ENCODE assay signal across 15 cellular contexts in the genomic region with DNA sequence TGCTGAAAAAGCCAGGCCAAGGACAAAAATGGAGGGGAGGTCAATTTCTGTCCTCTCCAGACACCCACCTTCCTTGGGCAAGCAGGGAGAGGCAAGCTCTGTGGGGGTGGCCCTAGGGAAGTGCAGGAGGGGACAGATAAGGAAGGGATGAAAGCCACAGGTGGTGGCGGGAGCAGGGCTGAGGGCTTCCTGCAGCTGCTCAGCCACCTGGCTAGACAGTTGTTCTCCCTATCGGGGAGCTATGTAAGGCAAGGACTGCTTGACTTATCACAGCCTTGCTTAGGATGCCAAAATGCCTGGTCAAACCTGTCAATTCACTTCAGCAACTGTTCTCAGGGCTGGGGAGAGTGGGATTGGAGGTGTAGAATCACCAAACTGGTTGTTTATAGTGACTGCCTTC.
"Had no signal": no experiment of that assay in that cellular context is flagged by ENCODE, and none has a peak within 500 bp of the region (broad histone marks: within the 10 kb centered on the region; RNA-seq: fewer than 3 reads in every experiment).

No MANE protein-coding gene starts in this region.

- H3K36me3 ChIP-seq: thoracic aorta had no signal

- H3K27ac ChIP-seq: coronary artery, foreskin keratinocyte, thoracic aorta had no signal

- DNase-seq: activated CD4-positive, alpha-beta T cell treated with anti-CD3 and anti-CD28 coated beads for 48 hours; activated CD8-positive, alpha-beta T cell treated with anti-CD3 and anti-CD28 coated beads, Interleukin-2, amount 10 ng/mL, durations not matched to agents 7 days and 5 days; activated naive CD4-positive, alpha-beta T cell treated with anti-CD3 and anti-CD28 coated beads, Interleukin-2, amount 10 ng/mL, durations not matched to agents 7 days and 5 days; central memory CD4-positive, alpha-beta T cell; effector CD4-positive, alpha-beta T cell; foreskin keratinocyte; head of caudate nucleus; stimulated activated CD4-positive, alpha-beta T cell treated with anti-CD3 and anti-CD28 coated beads, Interleukin-2, amount 100 ng/mL, for 48 hours; T1000 had no signal

- H3K9me3 ChIP-seq: thoracic aorta had no signal

- ATAC-seq: activated CD8-positive, alpha-beta T cell treated with anti-CD3 and anti-CD28 coated beads, Interleukin-2, amount 10 ng/mL, durations not matched to agents 7 days and 5 days; activated T-helper 17 cell treated with anti-CD3 and anti-CD28 coated beads, Interleukin-2, amount 50 U/mL, for 72 hours; foreskin keratinocyte; natural killer cell treated with Interleukin-12 subunit alpha and Interleukin-12 subunit beta and Interleukin-15 and Interleukin-18, amount 100 ng/mL, for 72 hours had no signal

- FAIRE-seq: endothelial cell of umbilical vein, islet of Langerhans had no signal

- H3K4me1 ChIP-seq: foreskin keratinocyte had no signal

- H3K4me3 ChIP-seq: coronary artery, thoracic aorta had no signal
